Comparison of ENCODE assay signal across 11 cellular contexts in the genomic region with DNA sequence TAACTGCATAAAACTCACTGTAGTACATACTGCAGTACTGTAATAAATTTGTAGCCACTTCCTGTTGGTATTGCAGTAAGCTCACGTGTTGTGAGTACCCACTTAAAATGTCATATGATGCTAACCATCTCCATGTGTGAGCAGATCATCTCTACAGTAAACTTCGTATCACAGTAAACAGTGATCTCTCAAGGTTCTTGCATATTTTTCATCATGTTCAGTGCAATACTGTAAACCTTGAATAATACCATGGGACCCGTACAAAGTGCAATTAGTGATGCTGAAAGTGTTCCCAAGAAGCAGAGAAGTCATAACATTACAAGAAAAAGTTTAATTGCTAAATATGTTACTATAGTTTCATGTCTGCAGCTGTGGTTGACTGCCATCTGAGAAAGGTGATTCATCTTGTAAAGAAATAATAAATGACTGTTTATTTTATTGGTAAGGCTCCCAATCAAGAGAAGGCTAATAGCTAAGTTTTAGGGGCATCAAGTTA.
DNase-seq lines count a peak whose midpoint lies in the region; ATAC-seq and FAIRE-seq lines count a peak whose summit lies in the region.
"Had no signal": no experiment of that assay in that cellular context is flagged by ENCODE, and none has a peak within 500 bp of the region (broad histone marks: within the 10 kb centered on the region; RNA-seq: fewer than 3 reads in every experiment).

No MANE protein-coding gene starts in this region.

- ATAC-seq in GM19455 (IDR thresholded peaks at IDR 0.05; ENCODE audit: unreplicated experiment) (peak; percentile 71), HG03439 (IDR thresholded peaks at IDR 0.05; ENCODE audit: unreplicated experiment) (peak; percentile 62)

- FAIRE-seq in HTR-8/SVneo (lab: Jason Lieb, UNC) = no peak
- FAIRE-seq: small intestine had no signal

- peak; percentile 39 for DNase-seq in GM04503 (ENCODE audit: low read depth)
- DNase-seq in glomerular visceral epithelial cell (ENCODE audit: extremely low spot score) = peak; percentile 1
- no peak for DNase-seq in HTR-8/SVneo (ENCODE audit: insufficient read length, low spot score)
- DNase-seq in stimulated activated CD8-positive, alpha-beta memory T cell treated with anti-CD3 and anti-CD28 coated beads, Interleukin-4, amount 100 ng/mL, for 48 hours = no peak
- DNase-seq in activated CD4-positive, alpha-beta T cell treated with anti-CD3 and anti-CD28 coated beads, Interleukin-2, amount 50 U/mL, for 4 hours = no peak
- no peak for DNase-seq in stimulated activated CD4-positive, alpha-beta T cell treated with anti-CD3 and anti-CD28 coated beads, Interleukin-2, amount 100 ng/mL, for 48 hours
- DNase-seq: NCI-H1694 treated with DMSO at 0.1 percent for 48 hours, small intestine, testis had no signal

Comparison
In these comparisons a context has a peak if more than half of its experiments do, and no peak if none do; other contexts are left out.
1. DNase-seq: peak in GM04503 (single experiment) and glomerular visceral epithelial cell (single experiment); none in HTR-8/SVneo (single experiment), stimulated activated CD8-positive, alpha-beta memory T cell treated with anti-CD3 and anti-CD28 coated beads, Interleukin-4, amount 100 ng/mL, for 48 hours (single experiment), activated CD4-positive, alpha-beta T cell treated with anti-CD3 and anti-CD28 coated beads, Interleukin-2, amount 50 U/mL, for 4 hours (0 of 2) and stimulated activated CD4-positive, alpha-beta T cell treated with anti-CD3 and anti-CD28 coated beads, Interleukin-2, amount 100 ng/mL, for 48 hours (0 of 2).